25 cellular contexts compared by ENCODE assay signal in genomic region chr12:20560935-20561334, GRCh38.
DNase-seq lines count a peak whose midpoint lies in the region; ATAC-seq, FAIRE-seq and TF ChIP-seq lines count a peak whose summit lies in the region.
"Had no signal": no experiment of that assay in that cellular context is flagged by ENCODE, and none has a peak within 500 bp of the region (broad histone marks: within the 10 kb centered on the region; RNA-seq: fewer than 3 reads in every experiment).

No MANE protein-coding gene starts in this region.

- TF ChIP-seq CTCF in thoracic aorta (IDR thresholded peaks at IDR 0.05) = no peak
- no peak for TF ChIP-seq CTCF in D721Med (IDR thresholded peaks at IDR 0.05; ENCODE audit: insufficient read depth, missing control alignments)

- H3K36me3 ChIP-seq in thoracic aorta = no peaks in the 10 kb centered on the region
- H3K36me3 ChIP-seq: BE2C had no signal

- intact Hi-C loops in Right ventricle myocardium superior (cut with DNase I) = no loop called here
- intact Hi-C loops in right cardiac atrium (cut with DNase I) = no loop called here

- H3K4me3 ChIP-seq in right cardiac atrium (ENCODE audit: low read length) (peak overlapping the region; percentile 3), thoracic aorta (peak overlapping the region; percentile 66)
- H3K4me3 ChIP-seq: K562 had no signal

- DNase-seq in SK-MEL-5 (ENCODE audit: low read depth, low spot score) = peak; percentile 85
- DNase-seq in Right ventricle myocardium superior = no peak
- DNase-seq in right cardiac atrium = peak; percentile 8 to 59 (median 57)
- DNase-seq in thoracic aorta (ENCODE audit: low spot score) = no peak
- no peak for DNase-seq in GM19239 (ENCODE audit: insufficient read length, low spot score)
- no peak for DNase-seq in D721Med (ENCODE audit: insufficient read length, low spot score)
- DNase-seq: 8988T, ACHN, BE2C, Calu3, DMS153, DND-41, Kasumi-1, NCI-H1105, NCI-H146, NCI-H1930, NCI-H2107, NCI-H524, NCI-H774, PC-3 had no signal

- H3K27me3 ChIP-seq in right cardiac atrium (ENCODE audit: control insufficient read depth, insufficient read depth) = no peaks in the 10 kb centered on the region
- no peaks in the 10 kb centered on the region for H3K27me3 ChIP-seq in thoracic aorta (replicated peaks; ENCODE audit: insufficient read depth)
- H3K27me3 ChIP-seq: BE2C had no signal

- H3K9me3 ChIP-seq in right cardiac atrium (ENCODE audit: control insufficient read depth, low read length) (no peaks in the 10 kb centered on the region), thoracic aorta (no peaks in the 10 kb centered on the region)
- H3K9me3 ChIP-seq: BE2C had no signal

- H3K27ac ChIP-seq in right cardiac atrium (ENCODE audit: low read length) = peak overlapping the region; percentile 23
- H3K27ac ChIP-seq in thoracic aorta = peak overlapping the region; percentile 50 to 63

- in situ Hi-C loops in SK-MEL-5 (cut with HindIII; ENCODE audit: low pct_unique_long_range_greater_than_20kb, low sequenced_read_pairs) = no loop called here

- ATAC-seq in Right ventricle myocardium superior (ENCODE audit: poor library complexity) = peak; percentile 46
- ATAC-seq in right cardiac atrium = peak; percentile 49 to 74
- ATAC-seq in thoracic aorta (ENCODE audit: insufficient number of reproducible peaks, low FRiP score, low read depth) = no peak
- no peak for ATAC-seq in HG03442 (IDR thresholded peaks at IDR 0.05; ENCODE audit: unreplicated experiment)
- ATAC-seq: HepG2, K562, PC-3 had no signal

- FAIRE-seq in GM19239 (lab: Jason Lieb, UNC) = no peak
- no peak for FAIRE-seq in D721Med (lab: Jason Lieb, UNC)
- FAIRE-seq: GM12892, H54, HepG2, K562 had no signal

- WGBS in right cardiac atrium = 62% methylated on average over 8 of the region's 8 CpGs

- H3K4me1 ChIP-seq in right cardiac atrium (ENCODE audit: control insufficient read depth, insufficient read depth, low read length) (no peaks in the 10 kb centered on the region), thoracic aorta (ENCODE audit: control insufficient read depth in 1 of 2, low read depth in 2 of 2) (peaks cover 19 to 74% of the 10 kb centered on the region in 2 donors)

Comparison
In these comparisons a context has a peak if more than half of its experiments do, and no peak if none do; other contexts are left out.
1. DNase-seq: peak in SK-MEL-5 (single experiment) and right cardiac atrium (3 of 3); none in Right ventricle myocardium superior (single experiment), thoracic aorta (single experiment), GM19239 (single experiment) and D721Med (single experiment).
2. ATAC-seq: peak in Right ventricle myocardium superior (single experiment) and right cardiac atrium (2 of 2); none in thoracic aorta (single experiment) and HG03442 (single experiment).